ENCODE assay signal across 14 cellular contexts in the genomic region with DNA sequence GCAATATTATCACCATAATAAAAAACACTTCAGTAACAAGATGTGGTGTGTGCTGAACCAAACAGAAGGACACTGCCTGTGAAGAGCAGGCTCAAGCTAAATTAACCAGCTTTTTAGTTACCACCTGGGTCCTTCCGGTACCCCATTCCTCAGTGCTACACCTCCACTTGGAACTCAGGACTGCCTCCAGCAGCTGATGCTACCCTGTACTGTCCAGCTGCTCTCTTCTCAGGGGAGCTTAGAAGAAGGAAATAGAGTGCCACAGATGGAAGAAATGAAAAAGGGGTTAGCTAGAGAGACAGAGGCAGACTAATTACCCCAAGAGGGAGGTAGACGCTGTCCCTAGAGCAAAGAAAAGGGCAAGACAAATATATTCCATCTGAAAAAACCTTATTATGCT. TPM values are rescaled to one million over a fixed set of nuclear protein-coding genes. Genes with fewer than 3 reads are reported as not detected.
DNase-seq lines count a peak whose midpoint lies in the region; ATAC-seq and TF ChIP-seq lines count a peak whose summit lies in the region.
"Had no signal": no experiment of that assay in that cellular context is flagged by ENCODE, and none has a peak within 500 bp of the region (broad histone marks: within the 10 kb centered on the region; RNA-seq: fewer than 3 reads in every experiment).

No MANE protein-coding gene starts in this region.

- H3K27ac ChIP-seq in DND-41 (ENCODE audit: low read length) (no peak overlapping the region), trophoblast cell (ENCODE audit: low read depth, low read length) (no peak overlapping the region)
- H3K27ac ChIP-seq: BLaER1 treated with 17β-estradiol and CSF1 and Interleukin-3, amounts not matched to agents 10 nM and 100 nM; Peyer's patch had no signal

- no peak overlapping the region for H2BK5ac ChIP-seq in trophoblast cell (ENCODE audit: low read depth, low read length, poor library complexity)

- H4K20me1 ChIP-seq in DND-41 (ENCODE audit: insufficient read depth, low read length), result peaks cover 50% of the 10 kb centered on the region; the same call in 1 of the 2 replicates

- H3K79me2 ChIP-seq in DND-41 (ENCODE audit: insufficient read depth, low read length) (peaks cover 100% of the 10 kb centered on the region), trophoblast cell (ENCODE audit: control insufficient read depth, insufficient read depth, low read length, poor library complexity) (peaks cover 13% of the 10 kb centered on the region)

- H3K4me2 ChIP-seq in DND-41 (ENCODE audit: insufficient read depth, low read length) (peak overlapping the region; percentile 29; the same call in 1 of the 2 replicates), trophoblast cell (ENCODE audit: low read length) (no peak overlapping the region)

- no peak overlapping the region for H3K9ac ChIP-seq in DND-41 (ENCODE audit: low read depth, low read length)
- peak overlapping the region; percentile 10 for H3K9ac ChIP-seq in endocrine pancreas (ENCODE audit: control insufficient read depth, insufficient read depth, low read length)
- peak overlapping the region; percentile 64 for H3K9ac ChIP-seq in trophoblast cell (ENCODE audit: low read length)

- no peak overlapping the region for H2AFZ ChIP-seq in DND-41 (ENCODE audit: low read depth, low read length)
- H2AFZ ChIP-seq in trophoblast cell (ENCODE audit: insufficient read depth, low read length, poor library complexity), result no peak overlapping the region

- H4K91ac ChIP-seq in trophoblast cell (ENCODE audit: low read depth, low read length), result no peak overlapping the region

- no peak overlapping the region for H2BK120ac ChIP-seq in trophoblast cell (ENCODE audit: insufficient read depth, low read length, poor library complexity)

- H3K4me1 ChIP-seq in DND-41 (ENCODE audit: insufficient read depth, low read length), result peaks cover 48% of the 10 kb centered on the region
- peaks cover 33% of the 10 kb centered on the region for H3K4me1 ChIP-seq in endocrine pancreas (ENCODE audit: control insufficient read depth, insufficient read depth, low read length)
- no peaks in the 10 kb centered on the region for H3K4me1 ChIP-seq in trophoblast cell (ENCODE audit: control insufficient read depth in 1 of 2, insufficient read depth in 2 of 2, low read length in 2 of 2)

- H3K9me3 ChIP-seq in DND-41 (ENCODE audit: insufficient read depth, low read length, severe bottlenecking) (no peaks in the 10 kb centered on the region), endocrine pancreas (ENCODE audit: control insufficient read depth, low read length) (no peaks in the 10 kb centered on the region), trophoblast cell (ENCODE audit: insufficient read depth, low read depth, low read length) (no peaks in the 10 kb centered on the region)
- H3K9me3 ChIP-seq: BLaER1 treated with 17β-estradiol and CSF1 and Interleukin-3, amounts not matched to agents 10 nM and 100 nM; Peyer's patch had no signal

- H2AK5ac ChIP-seq in trophoblast cell (ENCODE audit: low read length), result no peak overlapping the region

- no peaks in the 10 kb centered on the region for H3K79me1 ChIP-seq in trophoblast cell (ENCODE audit: low read length)

- DNase-seq in DND-41 (no peak), NB4 (ENCODE audit: low read depth) (no peak), trophoblast cell (no peak), pons (ENCODE audit: low spot score) (no peak)
- DNase-seq: activated naive CD4-positive, alpha-beta T cell treated with anti-CD3 and anti-CD28 coated beads for 36 hours; HFFc6; KG1; Peyer's patch; small intestine; stimulated activated naive CD8-positive, alpha-beta T cell treated with anti-CD3 and anti-CD28 coated beads, Interleukin-15, amount 100 ng/mL, for 72 hours had no signal

- no peak overlapping the region for H3K18ac ChIP-seq in trophoblast cell (ENCODE audit: low read length)

- no peak overlapping the region for H4K12ac ChIP-seq in trophoblast cell (ENCODE audit: low read depth, low read length)

- H3K23ac ChIP-seq in trophoblast cell (ENCODE audit: low read length), result no peak overlapping the region

- ATAC-seq in DND-41 (ENCODE audit: insufficient read depth, low read depth) (no peak), GM19397 (IDR thresholded peaks at IDR 0.05; ENCODE audit: unreplicated experiment) (no peak), GM18873 (IDR thresholded peaks at IDR 0.05; ENCODE audit: low FRiP score, unreplicated experiment) (no peak)
- ATAC-seq: stimulated activated naive CD8-positive, alpha-beta T cell treated with anti-CD3 and anti-CD28 coated beads, Interleukin-15, amount 100 ng/mL, for 72 hours had no signal

- H3K4me3 ChIP-seq in DND-41 (ENCODE audit: low read depth in 1 of 2, low read length in 2 of 2), result no peak overlapping the region
- peak overlapping the region; percentile 8 for H3K4me3 ChIP-seq in NB4 (ENCODE audit: low read depth, low read length)
- H3K4me3 ChIP-seq in endocrine pancreas (ENCODE audit: control insufficient read depth, insufficient read depth, low read length), result peak overlapping the region; percentile 29
- H3K4me3 ChIP-seq in trophoblast cell (ENCODE audit: low read depth, low read length), result no peak overlapping the region
- H3K4me3 ChIP-seq: BLaER1 treated with 17β-estradiol and CSF1 and Interleukin-3, amounts not matched to agents 10 nM and 100 nM; Peyer's patch had no signal

- H3K36me3 ChIP-seq in DND-41 (ENCODE audit: insufficient read depth, low read length), result peaks cover 72% of the 10 kb centered on the region
- H3K36me3 ChIP-seq in endocrine pancreas (ENCODE audit: control insufficient read depth, insufficient read depth, low read length), result no peaks in the 10 kb centered on the region
- H3K36me3 ChIP-seq in trophoblast cell (ENCODE audit: control insufficient read depth in 1 of 2, insufficient read depth in 2 of 2, low read length in 2 of 2), result peaks cover 19 to 23% of the 10 kb centered on the region in 2 experiments

- H2BK12ac ChIP-seq in trophoblast cell (ENCODE audit: low read length), result no peak overlapping the region

- TF ChIP-seq CTCF in DND-41 (IDR thresholded peaks at IDR 0.05; ENCODE audit: borderline replicate concordance, extremely low read depth, low read length, poor library complexity, severe bottlenecking), result no peak
- no peak for TF ChIP-seq CTCF in NB4 (IDR thresholded peaks at IDR 0.05; ENCODE audit: low read depth, low read length)

- no peak overlapping the region for H4K8ac ChIP-seq in trophoblast cell (ENCODE audit: low read depth, low read length)

- TF ChIP-seq POLR2A in NB4 (IDR thresholded peaks at IDR 0.05; ENCODE audit: extremely low read depth, insufficient read length), result no peak

- H3K4ac ChIP-seq in trophoblast cell (ENCODE audit: low read depth, low read length), result no peak overlapping the region

- H3K27me3 ChIP-seq in DND-41 (ENCODE audit: insufficient read depth, low read length, poor library complexity), result no peaks in the 10 kb centered on the region
- no peaks in the 10 kb centered on the region for H3K27me3 ChIP-seq in endocrine pancreas (ENCODE audit: control insufficient read depth, insufficient read depth, low read length)
- no peaks in the 10 kb centered on the region for H3K27me3 ChIP-seq in trophoblast cell (ENCODE audit: insufficient read depth, low read length)
- H3K27me3 ChIP-seq: BLaER1 treated with 17β-estradiol and CSF1 and Interleukin-3, amounts not matched to agents 10 nM and 100 nM; Peyer's patch had no signal

- no CpG with 5 or more reads among the region's 2 CpGs for WGBS in trophoblast cell (ENCODE audit: extremely low coverage, insufficient coverage, insufficient read length)

- no peak overlapping the region for H3K14ac ChIP-seq in trophoblast cell (ENCODE audit: low read length)

RNA-seq across cellular contexts. Expression of a gene that starts 5.7 kb away (rescaled TPM):
- 93.8 and 101 TPM in 2 replicates for polyA plus RNA-seq in trophoblast cell (2013)

Comparison
In these comparisons a context has a peak if more than half of its experiments do, and no peak if none do; other contexts are left out.
1. H3K4me3 ChIP-seq: peak in NB4 (single experiment) and endocrine pancreas (single experiment); none in DND-41 (0 of 2) and trophoblast cell (single experiment).